9 cellular contexts compared by ENCODE assay signal in genomic region chr13:40986328-40986856, GRCh38. TPM values are rescaled to one million over a fixed set of nuclear protein-coding genes. Genes with fewer than 3 reads are reported as not detected.
DNase-seq lines count a peak whose midpoint lies in the region; ATAC-seq and TF ChIP-seq lines count a peak whose summit lies in the region.
"Had no signal": no experiment of that assay in that cellular context is flagged by ENCODE, and none has a peak within 500 bp of the region (broad histone marks: within the 10 kb centered on the region; RNA-seq: fewer than 3 reads in every experiment).

No MANE protein-coding gene starts in this region.

- no peak overlapping the region for H3K4me3 ChIP-seq in thyroid gland (replicated peaks in 1 of 3)
- H3K4me3 ChIP-seq: cardiac muscle cell had no signal

- H3K4me3 Mint-ChIP-seq in activated CD4-positive, alpha-beta T cell treated with anti-CD3 and anti-CD28 coated beads, Interleukin-2, amount 10 ng/mL, durations not matched to agents 24 days and 14 days: peak overlapping the region; percentile 86
- H3K4me3 Mint-ChIP-seq in activated T-helper 2 cell treated with anti-CD3 and anti-CD28 coated beads, Interferon-gamma antibody, Interleukin-2, Interleukin-4, amounts not matched to agents 10 μg/mL and 5 μg/mL and 100 μg/mL, durations not matched to agents 14 hours and 24 hours and 36 hours (ENCODE audit: low read depth): peak overlapping the region; percentile 59

- ATAC-seq in GM21528 (IDR thresholded peaks at IDR 0.05; ENCODE audit: low FRiP score, unreplicated experiment): no peak

- H3K36me3 ChIP-seq in thyroid gland: no peaks in the 10 kb centered on the region
- H3K36me3 ChIP-seq: cardiac muscle cell had no signal

- H3K27ac ChIP-seq in thyroid gland: peak overlapping the region; percentile 86 to 87 (median 87)
- H3K27ac ChIP-seq: cardiac muscle cell had no signal

- peaks cover 44% of the 10 kb centered on the region for H3K4me1 Mint-ChIP-seq in activated CD4-positive, alpha-beta T cell treated with anti-CD3 and anti-CD28 coated beads, Interleukin-2, amount 10 ng/mL, durations not matched to agents 24 days and 14 days
- H3K4me1 Mint-ChIP-seq in activated T-helper 2 cell treated with anti-CD3 and anti-CD28 coated beads, Interferon-gamma antibody, Interleukin-2, Interleukin-4, amounts not matched to agents 10 μg/mL and 5 μg/mL and 100 μg/mL, durations not matched to agents 14 hours and 24 hours and 36 hours (ENCODE audit: low read depth): peaks cover 53% of the 10 kb centered on the region

- DNase-seq in activated CD4-positive, alpha-beta T cell treated with anti-CD3 and anti-CD28 coated beads, Interleukin-2, amount 10 ng/mL, durations not matched to agents 24 days and 14 days: no peak
- DNase-seq in activated CD4-positive, alpha-beta T cell treated with anti-CD3 and anti-CD28 coated beads, Interleukin-2, amount 50 U/mL, for 1 hour: no peak
- no peak for DNase-seq in activated T-helper 2 cell treated with anti-CD3 and anti-CD28 coated beads, Interferon-gamma antibody, Interleukin-2, Interleukin-4, amounts not matched to agents 10 μg/mL and 5 μg/mL and 100 μg/mL, durations not matched to agents 14 hours and 24 hours and 36 hours (ENCODE audit: low spot score)
- DNase-seq in iris pigment epithelial cell (ENCODE audit: low read depth) (peak; percentile 53), thyroid gland (no peak)
- no peak for DNase-seq in central memory CD4-positive, alpha-beta T cell
- DNase-seq in activated effector memory CD4-positive, alpha-beta T cell treated with anti-CD3 and anti-CD28 coated beads, Interleukin-2, amount 50 U/mL, for 16 hours: no peak

- TF ChIP-seq POLR2A in thyroid gland (IDR thresholded peaks at IDR 0.05): peak in 1 of 2 donors; percentile 23

- intact Hi-C loops in activated CD4-positive, alpha-beta T cell treated with anti-CD3 and anti-CD28 coated beads, Interleukin-2, amount 10 ng/mL, durations not matched to agents 24 days and 14 days (cut with micrococcal nuclease): loop anchor here (1.0 to 10.0 kb wide), 3 partner anchors 9 to 478 kb away; partner anchors contain the start of gene FOXO1
- intact Hi-C loops in activated T-helper 2 cell treated with anti-CD3 and anti-CD28 coated beads, Interferon-gamma antibody, Interleukin-2, Interleukin-4, amounts not matched to agents 10 μg/mL and 5 μg/mL and 100 μg/mL, durations not matched to agents 14 hours and 24 hours and 36 hours (cut with micrococcal nuclease): no loop called here
- intact Hi-C loops in thyroid gland (cut with DNase I): no loop called here

- peak overlapping the region; percentile 93 for H3K27ac Mint-ChIP-seq in activated CD4-positive, alpha-beta T cell treated with anti-CD3 and anti-CD28 coated beads, Interleukin-2, amount 10 ng/mL, durations not matched to agents 24 days and 14 days
- H3K27ac Mint-ChIP-seq in activated T-helper 2 cell treated with anti-CD3 and anti-CD28 coated beads, Interferon-gamma antibody, Interleukin-2, Interleukin-4, amounts not matched to agents 10 μg/mL and 5 μg/mL and 100 μg/mL, durations not matched to agents 14 hours and 24 hours and 36 hours: peak overlapping the region; percentile 91

- H3K9me3 ChIP-seq in thyroid gland: no peaks in the 10 kb centered on the region

- peaks cover 61 to 65% of the 10 kb centered on the region in 2 donors for H3K4me1 ChIP-seq in thyroid gland

- no peaks in the 10 kb centered on the region for H3K9me3 Mint-ChIP-seq in activated CD4-positive, alpha-beta T cell treated with anti-CD3 and anti-CD28 coated beads, Interleukin-2, amount 10 ng/mL, durations not matched to agents 24 days and 14 days
- no peaks in the 10 kb centered on the region for H3K9me3 Mint-ChIP-seq in activated T-helper 2 cell treated with anti-CD3 and anti-CD28 coated beads, Interferon-gamma antibody, Interleukin-2, Interleukin-4, amounts not matched to agents 10 μg/mL and 5 μg/mL and 100 μg/mL, durations not matched to agents 14 hours and 24 hours and 36 hours

- no peaks in the 10 kb centered on the region for H3K27me3 Mint-ChIP-seq in activated CD4-positive, alpha-beta T cell treated with anti-CD3 and anti-CD28 coated beads, Interleukin-2, amount 10 ng/mL, durations not matched to agents 24 days and 14 days
- H3K27me3 Mint-ChIP-seq in activated T-helper 2 cell treated with anti-CD3 and anti-CD28 coated beads, Interferon-gamma antibody, Interleukin-2, Interleukin-4, amounts not matched to agents 10 μg/mL and 5 μg/mL and 100 μg/mL, durations not matched to agents 14 hours and 24 hours and 36 hours (ENCODE audit: low read depth): no peaks in the 10 kb centered on the region

- H3K27me3 ChIP-seq in thyroid gland: no peaks in the 10 kb centered on the region
- H3K27me3 ChIP-seq: cardiac muscle cell had no signal

- H3K36me3 Mint-ChIP-seq in activated CD4-positive, alpha-beta T cell treated with anti-CD3 and anti-CD28 coated beads, Interleukin-2, amount 10 ng/mL, durations not matched to agents 24 days and 14 days (ENCODE audit: low read depth): peaks cover 7% of the 10 kb centered on the region
- peaks cover 26% of the 10 kb centered on the region for H3K36me3 Mint-ChIP-seq in activated T-helper 2 cell treated with anti-CD3 and anti-CD28 coated beads, Interferon-gamma antibody, Interleukin-2, Interleukin-4, amounts not matched to agents 10 μg/mL and 5 μg/mL and 100 μg/mL, durations not matched to agents 14 hours and 24 hours and 36 hours (ENCODE audit: low read depth)

- WGBS in thyroid gland, 2 donors: 21 to 29% methylated on average over 3 of the region's 3 CpGs

- TF ChIP-seq CTCF in thyroid gland (IDR thresholded peaks at IDR 0.05): no peak

RNA-seq across cellular contexts. Expression of gene ELF1, which starts 32.7 kb away (rescaled TPM):
- 65.0 and 65.8 TPM in 2 replicates for total RNA-seq in activated CD4-positive, alpha-beta T cell treated with anti-CD3 and anti-CD28 coated beads, Interleukin-2, amount 10 ng/mL, durations not matched to agents 24 days and 14 days
- 65.3 and 68.1 TPM in 2 replicates for total RNA-seq in activated T-helper 2 cell treated with anti-CD3 and anti-CD28 coated beads, Interferon-gamma antibody, Interleukin-2, Interleukin-4, amounts not matched to agents 10 μg/mL and 5 μg/mL and 100 μg/mL, durations not matched to agents 14 hours and 24 hours and 36 hours
- total RNA-seq in thyroid gland: 100 to 1,000 TPM; 105 to 119 (median 110) TPM
